8 cellular contexts compared by ENCODE assay signal in genomic region chr4:139214039-139214534, GRCh38. TPM values are rescaled to one million over a fixed set of nuclear protein-coding genes. Genes with fewer than 3 reads are reported as not detected.
A peak's percentile ranks its signal among the peaks of the same experiment; 100 is the strongest.
DNase-seq lines count a peak whose midpoint lies in the region; ATAC-seq and TF ChIP-seq lines count a peak whose summit lies in the region.

No MANE protein-coding gene starts in this region.

- no peaks in the 10 kb centered on the region for H3K36me3 Mint-ChIP-seq in neural progenitor cell

- ATAC-seq in GM21526 (IDR thresholded peaks at IDR 0.05; ENCODE audit: low FRiP score, unreplicated experiment) (peak; percentile 99), HG03558 (IDR thresholded peaks at IDR 0.05; ENCODE audit: extremely low read depth, unreplicated experiment) (peak; percentile 98)

- no peak for TF ChIP-seq POLR2A in uterus (IDR thresholded peaks at IDR 0.05)

- H3K9me3 ChIP-seq in neural progenitor cell (ENCODE audit: low read depth) (no peaks in the 10 kb centered on the region), uterus (no peaks in the 10 kb centered on the region)

- no peaks in the 10 kb centered on the region for H3F3A ChIP-seq in neural progenitor cell (ENCODE audit: low read depth)

- H4K20me1 ChIP-seq in neural progenitor cell (ENCODE audit: low read depth) = no peaks in the 10 kb centered on the region

- peaks cover 2% of the 10 kb centered on the region for H3K27me3 Mint-ChIP-seq in neural progenitor cell (ENCODE audit: insufficient read depth, low read depth)

- H3K9me3 Mint-ChIP-seq in neural progenitor cell = peaks cover 3% of the 10 kb centered on the region

- H2AFZ ChIP-seq in neural progenitor cell (replicated peaks) = no peak overlapping the region

- peaks cover 7% of the 10 kb centered on the region for H3K4me1 Mint-ChIP-seq in neural progenitor cell

- H3K27me3 ChIP-seq in neural progenitor cell = no peaks in the 10 kb centered on the region
- no peaks in the 10 kb centered on the region for H3K27me3 ChIP-seq in uterus

- H3K79me2 ChIP-seq in neural progenitor cell (ENCODE audit: low read depth) = no peaks in the 10 kb centered on the region

- intact Hi-C loops in uterus (cut with DNase I; ENCODE audit: low total_unique reads) = no loop called here

- no peak overlapping the region for H3K9ac ChIP-seq in neural progenitor cell

- H3K27ac Mint-ChIP-seq in neural progenitor cell = no peak overlapping the region

- H3K4me3 ChIP-seq in GM12864 (ENCODE audit: low read depth, low read length) (no peak overlapping the region), neural progenitor cell (no peak overlapping the region), uterus (no peak overlapping the region)

- DNase-seq in GM12864 (ENCODE audit: low read depth) (peak; percentile 77), SKM-1 treated with dmso at 0.1 percent for 144 hours (lab: John Stamatoyannopoulos, UW; ENCODE audit: unreplicated experiment) (peak; percentile 98), neural progenitor cell (ENCODE audit: low spot score) (peak; percentile 44), uterus (no peak), COLO668 (lab: John Stamatoyannopoulos, UW; ENCODE audit: unreplicated experiment) (no peak)
- no peak for DNase-seq in effector CD4-positive, alpha-beta T cell

- H3K36me3 ChIP-seq in neural progenitor cell (no peaks in the 10 kb centered on the region), uterus (no peaks in the 10 kb centered on the region)

- H3K27ac ChIP-seq in neural progenitor cell (no peak overlapping the region), uterus (no peak overlapping the region)

- H3K4me1 ChIP-seq in neural progenitor cell (no peaks in the 10 kb centered on the region), uterus (no peaks in the 10 kb centered on the region)

- TF ChIP-seq CTCF in GM12864 (IDR thresholded peaks at IDR 0.05; ENCODE audit: low read depth, low read length, missing control alignments) = no peak
- no peak for TF ChIP-seq CTCF in neural progenitor cell (IDR thresholded peaks at IDR 0.05)
- no peak for TF ChIP-seq CTCF in uterus (IDR thresholded peaks at IDR 0.05)

- H3K4me2 ChIP-seq in neural progenitor cell = no peak overlapping the region

- H3K4me3 Mint-ChIP-seq in neural progenitor cell = no peak overlapping the region

RNA-seq across cellular contexts. Expression of gene ELF2, which starts 37.1 kb away (rescaled TPM):
- total RNA-seq in neural progenitor cell (ENCODE audit: low replicate concordance) = 30.5 and 44.3 TPM in 2 replicates
- total RNA-seq in uterus = 100 to 1,000 TPM in 2 of 4 donors, 10 to 100 TPM in 2; 65.8 to 103 (median 86.0) TPM

Comparison
In these comparisons a context has a peak if more than half of its experiments do, and no peak if none do; other contexts are left out.
1. DNase-seq: peak in GM12864 (single experiment), SKM-1 treated with dmso at 0.1 percent for 144 hours (single experiment) and neural progenitor cell (single experiment); none in effector CD4-positive, alpha-beta T cell (single experiment), uterus (0 of 2) and COLO668 (single experiment).